17 cellular contexts compared by ENCODE assay signal in genomic region chr12:76643438-76643837, GRCh38.
DNase-seq lines count a peak whose midpoint lies in the region; ATAC-seq, FAIRE-seq and TF ChIP-seq lines count a peak whose summit lies in the region.
"Had no signal": no experiment of that assay in that cellular context is flagged by ENCODE, and none has a peak within 500 bp of the region (broad histone marks: within the 10 kb centered on the region; RNA-seq: fewer than 3 reads in every experiment).

No MANE protein-coding gene starts in this region.

- H3K79me2 ChIP-seq in astrocyte (ENCODE audit: insufficient read depth, low read length) = no peaks in the 10 kb centered on the region

- H4K20me1 ChIP-seq in IMR-90 (ENCODE audit: insufficient read depth, low read length) = no peaks in the 10 kb centered on the region
- H4K20me1 ChIP-seq in astrocyte (ENCODE audit: insufficient read depth, low read length) = no peaks in the 10 kb centered on the region

- H2AK9ac ChIP-seq in IMR-90 (replicated peaks; ENCODE audit: low read depth, low read length, poor library complexity) = no peak overlapping the region

- in situ Hi-C loops in IMR-90 (cut with MboI; ENCODE audit: low sequenced_read_pairs) = no loop called here

- dilution Hi-C loops in IMR-90 (cut with HindIII; ENCODE audit: low sequenced_read_pairs, unreplicated experiment) = no loop called here

- no peak overlapping the region for H3K14ac ChIP-seq in IMR-90 (replicated peaks; ENCODE audit: low read depth, low read length)

- POLR2A ChIA-PET in AG04450 (lab: Yijun Ruan, JAX) = interaction anchor here (0.6 to 1.1 kb wide), 2 partner anchors 13 to 120 kb away, joined by 3 read pairs; partner anchors contain the start of gene ZDHHC17
- POLR2A ChIA-PET in IMR-90 (lab: Charles Lee; ENCODE audit: unreplicated experiment) = no interaction called here

- H3K27ac Mint-ChIP-seq in astrocyte (ENCODE audit: unreplicated experiment) = no peak overlapping the region
- H3K27ac Mint-ChIP-seq: CD14-positive monocyte had no signal

- H2BK15ac ChIP-seq in IMR-90 (ENCODE audit: low read depth, low read length) = no peak overlapping the region

- H3K23ac ChIP-seq in IMR-90 (ENCODE audit: low read depth, low read length) = no peak overlapping the region

- peak overlapping the region; percentile 34 for H2BK5ac ChIP-seq in IMR-90 (ENCODE audit: low read depth, low read length, poor library complexity, severe bottlenecking)

- no peak overlapping the region for H3K4me3 Mint-ChIP-seq in astrocyte (ENCODE audit: unreplicated experiment)
- H3K4me3 Mint-ChIP-seq: CD14-positive monocyte had no signal

- H3K4me1 Mint-ChIP-seq in astrocyte (ENCODE audit: low read depth, unreplicated experiment) = peaks cover 4% of the 10 kb centered on the region
- H3K4me1 Mint-ChIP-seq: CD14-positive monocyte had no signal

- no peak for TF ChIP-seq RAD21 in IMR-90 (IDR thresholded peaks at IDR 0.05; ENCODE audit: low read length)

- H2AK5ac ChIP-seq in IMR-90 (ENCODE audit: low read depth, low read length) = no peak overlapping the region

- H3K4me3 ChIP-seq in AG04450 (ENCODE audit: low read depth, low read length) = no peak overlapping the region
- H3K4me3 ChIP-seq in IMR-90 (ENCODE audit: insufficient read depth, low read depth, low read length) = no peak overlapping the region
- no peak overlapping the region for H3K4me3 ChIP-seq in astrocyte (ENCODE audit: insufficient read depth, low read depth, low read length)
- H3K4me3 ChIP-seq: A549 had no signal

- H3K27me3 ChIP-seq in AG04450 (ENCODE audit: control insufficient read depth, insufficient read depth, low read length) = no peaks in the 10 kb centered on the region
- H3K27me3 ChIP-seq in IMR-90 (ENCODE audit: control insufficient read depth, insufficient read depth, low read length) = no peaks in the 10 kb centered on the region
- H3K27me3 ChIP-seq in astrocyte (ENCODE audit: insufficient read depth, low read length) = no peaks in the 10 kb centered on the region

- no peak overlapping the region for H3K56ac ChIP-seq in IMR-90 (ENCODE audit: extremely low read depth, insufficient read depth, low read length)

- CTCF ChIA-PET in AG04450 (lab: Charles Lee) = interaction anchor here (0.7 to 1.3 kb wide), 3 partner anchors 148 to 367 kb away, joined by 3 to 4 read pairs (median 3); no protein-coding TSS in a partner anchor
- CTCF ChIA-PET in IMR-90 (lab: Yijun Ruan, JAX) = interaction anchor here (0.5 to 0.6 kb wide), 2 partner anchors 281 to 310 kb away, joined by 3 read pairs; no protein-coding TSS in a partner anchor

- H3K4ac ChIP-seq in IMR-90 (ENCODE audit: low read depth, low read length) = no peak overlapping the region

- TF ChIP-seq POLR2A in IMR-90 (IDR thresholded peaks at IDR 0.05; ENCODE audit: low read depth, low read length) = no peak

- no peak for FAIRE-seq in astrocyte (lab: Jason Lieb, UNC)
- FAIRE-seq: A549, H1 had no signal

- peaks cover 3% of the 10 kb centered on the region; the same call in 1 of the 2 replicates for H3K9me1 ChIP-seq in IMR-90 (ENCODE audit: insufficient read depth, low read length)

- TF ChIP-seq CTCF in AG04450 (IDR thresholded peaks at IDR 0.05; ENCODE audit: low read depth, low read length) = no peak
- no peak for TF ChIP-seq CTCF in IMR-90 (conservative IDR thresholded peaks at IDR 0.05; ENCODE audit: low read depth, low read length)
- TF ChIP-seq CTCF in astrocyte (IDR thresholded peaks at IDR 0.05; ENCODE audit: insufficient read depth, low read depth, low read length) = no peak

- no peaks in the 10 kb centered on the region for H3K36me3 ChIP-seq in IMR-90 (ENCODE audit: control insufficient read depth, insufficient read depth, low read length)
- no peaks in the 10 kb centered on the region for H3K36me3 ChIP-seq in astrocyte (ENCODE audit: insufficient read depth, low read length)

- no TSS peak for BruUV-seq in IMR-90 (replicated peaks; lab: Mats Ljungman, UMichigan)

- H3K27ac ChIP-seq in AG04450 (ENCODE audit: low read depth, low read length) (no peak overlapping the region), IMR-90 (ENCODE audit: insufficient read depth, low read length) (no peak overlapping the region), astrocyte (ENCODE audit: low read depth, low read length) (no peak overlapping the region)
- H3K27ac ChIP-seq: A549 had no signal

- intact Hi-C loops in IMR-90 (cut with micrococcal nuclease) = no loop called here

- H4K91ac ChIP-seq in IMR-90 (ENCODE audit: insufficient read depth, low read depth, low read length) = no peak overlapping the region

- peaks cover 4% of the 10 kb centered on the region for H3K36me3 Mint-ChIP-seq in astrocyte (ENCODE audit: low read depth, unreplicated experiment)
- H3K36me3 Mint-ChIP-seq: CD14-positive monocyte had no signal

- no peak overlapping the region for H2BK120ac ChIP-seq in IMR-90 (ENCODE audit: low read depth, low read length)

- DNase-seq in AG04450 (ENCODE audit: low read depth, low spot score) (peak; percentile 32), IMR-90 (peak; percentile 80), astrocyte (ENCODE audit: low read depth) (peak; percentile 14), iris pigment epithelial cell (ENCODE audit: low read depth) (peak; percentile 38), NCI-H1436 (lab: John Stamatoyannopoulos, UW) (no peak), NCI-H2029 treated with DMSO at 0.1 percent for 48 hours (lab: John Stamatoyannopoulos, UW) (no peak), cerebellum (ENCODE audit: low spot score) (no peak)
- DNase-seq: AML-193, Karpas-422, NCI-H1105 treated with DMSO at 0.1 percent for 48 hours, NCI-H187 treated with DMSO at 0.1 percent for 48 hours, NCI-H2171, NCI-H446 treated with DMSO at 0.1 percent for 48 hours, NCI-H748 treated with DMSO at 0.1 percent for 48 hours had no signal

- no peaks in the 10 kb centered on the region for H3K9me3 Mint-ChIP-seq in astrocyte (ENCODE audit: unreplicated experiment)

- H3K9me3 ChIP-seq in AG04450 (ENCODE audit: control insufficient read depth, insufficient read depth, low read length) (peaks cover 5% of the 10 kb centered on the region; the same call in 1 of the 2 replicates), IMR-90 (ENCODE audit: control insufficient read depth, insufficient read depth, low read length) (no peaks in the 10 kb centered on the region), astrocyte (ENCODE audit: insufficient read depth, low read depth, low read length) (no peaks in the 10 kb centered on the region)
- H3K9me3 ChIP-seq: A549 had no signal

- no peak overlapping the region for H3K9ac ChIP-seq in IMR-90 (ENCODE audit: low read depth, low read length)
- no peak overlapping the region for H3K9ac ChIP-seq in astrocyte (ENCODE audit: low read length)

- H2AFZ ChIP-seq in IMR-90 (replicated peaks; ENCODE audit: low read length, poor library complexity) (no peak overlapping the region), astrocyte (ENCODE audit: low read depth, low read length) (no peak overlapping the region)

- no peaks in the 10 kb centered on the region for H3K79me1 ChIP-seq in IMR-90 (ENCODE audit: low read depth in 1 of 2, low read length in 2 of 2)

- H4K8ac ChIP-seq in IMR-90 (ENCODE audit: low read depth in 2 of 2, low read length in 2 of 2) = no peak overlapping the region

- no peak overlapping the region for H2BK20ac ChIP-seq in IMR-90 (ENCODE audit: low read depth, low read length)

- peak; percentile 80 for ATAC-seq in IMR-90 (ENCODE audit: low read depth)
- ATAC-seq: A549 had no signal

- H3K27me3 Mint-ChIP-seq in astrocyte (ENCODE audit: low read depth, unreplicated experiment) = no peaks in the 10 kb centered on the region

- H3K4me2 ChIP-seq in IMR-90 (ENCODE audit: low read depth, low read length) = no peak overlapping the region
- no peak overlapping the region for H3K4me2 ChIP-seq in astrocyte (ENCODE audit: low read length)
- H3K4me2 ChIP-seq: A549 had no signal

- no peak overlapping the region for H3K18ac ChIP-seq in IMR-90 (ENCODE audit: low read depth, low read length)

- H4K5ac ChIP-seq in IMR-90 (ENCODE audit: low read depth, low read length) = no peak overlapping the region

- H3K4me1 ChIP-seq in IMR-90 (ENCODE audit: control insufficient read depth, insufficient read depth, low read length) (no peaks in the 10 kb centered on the region), astrocyte (ENCODE audit: insufficient read depth, low read length) (no peaks in the 10 kb centered on the region)
- H3K4me1 ChIP-seq: A549 had no signal

TF ChIP-seq in IMR-90, 13 proteins besides CTCF, POLR2A, EP300 and RAD21:
- TF ChIP-seq MXI1 (IDR thresholded peaks at IDR 0.05; ENCODE audit: borderline replicate concordance, low read depth, low read length) = no peak
- no peak for TF ChIP-seq NFE2L2 (IDR thresholded peaks at IDR 0.05; ENCODE audit: low read depth, low read length)
- no peak for TF ChIP-seq MAZ (IDR thresholded peaks at IDR 0.05; ENCODE audit: borderline replicate concordance, low read depth, low read length)
- no peak for TF ChIP-seq CEBPB (IDR thresholded peaks at IDR 0.05; ENCODE audit: low read depth, low read length)
- no peak for TF ChIP-seq ELK1 (IDR thresholded peaks at IDR 0.05; ENCODE audit: borderline replicate concordance, low read depth, low read length)
- TF ChIP-seq USF2 (IDR thresholded peaks at IDR 0.05; ENCODE audit: low read depth, low read length) = no peak
- TF ChIP-seq CHD1 (IDR thresholded peaks at IDR 0.05; ENCODE audit: low read depth, low read length) = no peak
- no peak for TF ChIP-seq RFX5 (IDR thresholded peaks at IDR 0.05; ENCODE audit: low read depth, low read length)
- TF ChIP-seq RCOR1 (IDR thresholded peaks at IDR 0.05; ENCODE audit: insufficient replicate concordance, low read length) = no peak
- TF ChIP-seq BHLHE40 (IDR thresholded peaks at IDR 0.05; ENCODE audit: low read depth, low read length) = no peak
- no peak for TF ChIP-seq MAFK (IDR thresholded peaks at IDR 0.05; ENCODE audit: low read depth, low read length)
- TF ChIP-seq SMC3 (IDR thresholded peaks at IDR 0.05; ENCODE audit: low read depth, low read length) = no peak
- no peak for TF ChIP-seq FOS (IDR thresholded peaks at IDR 0.05; ENCODE audit: low read depth, low read length)

Comparison
In these comparisons a context has a peak if more than half of its experiments do, and no peak if none do; other contexts are left out.
1. DNase-seq: peak in AG04450 (single experiment), IMR-90 (single experiment), astrocyte (single experiment) and iris pigment epithelial cell (single experiment); none in NCI-H1436 (single experiment), NCI-H2029 treated with DMSO at 0.1 percent for 48 hours (single experiment) and cerebellum (single experiment).